In the genomic region with DNA sequence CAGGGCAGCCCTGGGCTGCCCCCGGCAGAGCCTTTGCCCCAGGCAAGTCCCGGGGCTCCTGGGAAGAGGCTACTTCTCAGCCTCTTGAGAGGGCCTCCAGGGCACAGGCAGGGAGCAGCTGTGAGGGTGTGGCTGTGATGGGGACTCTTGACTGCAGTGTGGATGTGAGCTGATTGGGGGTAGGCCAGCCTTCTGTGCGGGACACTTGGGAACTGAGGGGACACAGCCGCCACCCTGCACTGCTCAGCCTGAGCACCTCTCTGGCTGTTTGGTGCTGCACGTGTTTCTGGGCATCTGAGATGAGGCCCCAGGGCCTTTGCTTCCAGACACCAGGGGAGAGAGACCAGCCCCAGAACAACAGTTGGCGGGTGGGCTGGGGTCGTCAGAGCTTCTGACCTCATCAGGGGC, we compare ENCODE assay signal across 8 cellular contexts.
DNase-seq lines count a peak whose midpoint lies in the region; ATAC-seq, FAIRE-seq and TF ChIP-seq lines count a peak whose summit lies in the region.

No MANE protein-coding gene starts in this region.

- peaks cover 96% of the 10 kb centered on the region for H3K79me2 ChIP-seq in GM23248 (ENCODE audit: insufficient read depth)

- H3K4me3 ChIP-seq in CD8-positive, alpha-beta T cell (ENCODE audit: low read depth, low read length) = peak overlapping the region; percentile 54
- H3K4me3 ChIP-seq in GM23248 (peak overlapping the region; percentile 44), right cardiac atrium (ENCODE audit: low read length) (no peak overlapping the region)

- H3K4me1 Mint-ChIP-seq in CD8-positive, alpha-beta T cell (ENCODE audit: low read depth) = peaks cover 76% of the 10 kb centered on the region
- peaks cover 47% of the 10 kb centered on the region for H3K4me1 Mint-ChIP-seq in WTC11

- H3K9me3 ChIP-seq in CD8-positive, alpha-beta T cell (ENCODE audit: low read length) = no peaks in the 10 kb centered on the region
- H3K9me3 ChIP-seq in GM23248 (ENCODE audit: low read depth) (no peaks in the 10 kb centered on the region), right cardiac atrium (ENCODE audit: control insufficient read depth, low read length) (no peaks in the 10 kb centered on the region)

- intact Hi-C loops in CD8-positive, alpha-beta T cell (cut with DNase I, micrococcal nuclease) = loop anchor here (1.0 to 2.0 kb wide), 2 partner anchors 10 to 55 kb away; no protein-coding TSS in a partner anchor
- intact Hi-C loops in right cardiac atrium (cut with DNase I) = no loop called here

- peak overlapping the region; percentile 68 for H3K9ac ChIP-seq in GM23248

- H3K9me3 Mint-ChIP-seq in CD8-positive, alpha-beta T cell = no peaks in the 10 kb centered on the region
- no peaks in the 10 kb centered on the region for H3K9me3 Mint-ChIP-seq in WTC11

- POLR2A ChIA-PET in CD8-positive, alpha-beta T cell (lab: Charles Lee) = interaction anchor here (1.0 to 3.0 kb wide), 5 partner anchors 10 to 73 kb away, joined by 3 to 22 read pairs (median 11); no protein-coding TSS in a partner anchor
- POLR2A ChIA-PET in WTC11 (lab: Charles Lee) = no interaction called here

- CTCF ChIA-PET in CD8-positive, alpha-beta T cell (lab: Charles Lee) = interaction anchor here (1.1 kb wide), 1 partner anchor 26 kb away, joined by 3 read pairs; no protein-coding TSS in a partner anchor
- CTCF ChIA-PET in WTC11 (lab: Charles Lee) = interaction anchor here (2.5 kb wide), 1 partner anchor 92 kb away, joined by 11 read pairs; no protein-coding TSS in a partner anchor

- no peaks in the 10 kb centered on the region for H3K9me2 ChIP-seq in GM23248 (ENCODE audit: insufficient read depth)

- in situ Hi-C loops in GM23248 (cut with MboI) = no loop called here

- peaks cover 81% of the 10 kb centered on the region for H3K4me1 ChIP-seq in CD8-positive, alpha-beta T cell (ENCODE audit: insufficient read depth, low read length)
- peaks cover 51% of the 10 kb centered on the region for H3K4me1 ChIP-seq in GM23248 (ENCODE audit: insufficient read depth)
- peaks cover 51% of the 10 kb centered on the region for H3K4me1 ChIP-seq in right cardiac atrium (ENCODE audit: control insufficient read depth, insufficient read depth, low read length)

- peak overlapping the region; percentile 80 for H3K4me3 Mint-ChIP-seq in CD8-positive, alpha-beta T cell
- H3K4me3 Mint-ChIP-seq in WTC11 = no peak overlapping the region

- H3K27ac Mint-ChIP-seq in CD8-positive, alpha-beta T cell = peak overlapping the region; percentile 95
- peak overlapping the region; percentile 95 for H3K27ac Mint-ChIP-seq in WTC11

- peaks cover 16% of the 10 kb centered on the region for H3F3A ChIP-seq in GM23248 (ENCODE audit: insufficient read depth)

- peak overlapping the region; percentile 76 for H3K4me2 ChIP-seq in GM23248 (ENCODE audit: unreplicated experiment)

- H3K36me3 Mint-ChIP-seq in CD8-positive, alpha-beta T cell = peaks cover 5% of the 10 kb centered on the region
- no peaks in the 10 kb centered on the region for H3K36me3 Mint-ChIP-seq in WTC11

- no peaks in the 10 kb centered on the region for H3K36me3 ChIP-seq in CD8-positive, alpha-beta T cell (ENCODE audit: insufficient read depth, low read length)
- no peaks in the 10 kb centered on the region for H3K36me3 ChIP-seq in GM23248 (ENCODE audit: low read depth)

- H4K20me1 ChIP-seq in GM23248 (ENCODE audit: insufficient read depth) = no peaks in the 10 kb centered on the region

- no peak for TF ChIP-seq CTCF in CD8-positive, alpha-beta T cell (IDR thresholded peaks at IDR 0.05)
- no peak for TF ChIP-seq CTCF in WTC11 (IDR thresholded peaks at IDR 0.05)

- 26 to 28% methylated on average over 7 of the region's 7 CpGs for WGBS in GM23248 (ENCODE audit: low coverage in 1 of 2, low lambda C conversion rate in 2 of 2, missing lambda C conversion rate in 2 of 2), 2 experiments
- 27% methylated on average over 7 of the region's 7 CpGs for WGBS in right cardiac atrium

- peak overlapping the region; percentile 60 for H3K27ac ChIP-seq in CD8-positive, alpha-beta T cell (ENCODE audit: low read depth, low read length)
- H3K27ac ChIP-seq in GM23248 = peak overlapping the region; percentile 63
- H3K27ac ChIP-seq in right cardiac atrium (ENCODE audit: low read length) = peak overlapping the region; percentile 53

- DNase-seq in CD8-positive, alpha-beta T cell = no peak
- DNase-seq in GM23248 (no peak), WTC11 (ENCODE audit: low spot score) (no peak), right cardiac atrium (peak in 2 of 3 donors; percentile 52 to 60), urothelium cell line (ENCODE audit: low spot score) (peak; percentile 12), frontal cortex (ENCODE audit: low spot score in 2 of 2) (no peak), DMS153 (lab: John Stamatoyannopoulos, UW) (no peak), kidney tubule cell (ENCODE audit: low spot score) (no peak)

- FAIRE-seq in urothelium cell line (lab: Jason Lieb, UNC) = no peak
- no peak for FAIRE-seq in frontal cortex (lab: Jason Lieb, UNC)

- H2AFZ ChIP-seq in GM23248 = no peak overlapping the region

- ATAC-seq in CD8-positive, alpha-beta T cell = peak; percentile 32
- no peak for ATAC-seq in WTC11
- peak; percentile 1 to 17 for ATAC-seq in right cardiac atrium

- no peaks in the 10 kb centered on the region for H3K27me3 ChIP-seq in CD8-positive, alpha-beta T cell (ENCODE audit: insufficient read depth, low read length)
- H3K27me3 ChIP-seq in GM23248 (replicated peaks; ENCODE audit: insufficient read depth) = no peaks in the 10 kb centered on the region
- H3K27me3 ChIP-seq in right cardiac atrium (ENCODE audit: control insufficient read depth, insufficient read depth) = no peaks in the 10 kb centered on the region

- no peaks in the 10 kb centered on the region for H3K27me3 Mint-ChIP-seq in CD8-positive, alpha-beta T cell (ENCODE audit: low read depth)
- H3K27me3 Mint-ChIP-seq in WTC11 (ENCODE audit: low read depth) = no peaks in the 10 kb centered on the region

TF ChIP-seq in WTC11, 78 proteins besides CTCF, POLR2A, EP300 and RAD21 (continues in another document):
- TF ChIP-seq, protein P1, sequence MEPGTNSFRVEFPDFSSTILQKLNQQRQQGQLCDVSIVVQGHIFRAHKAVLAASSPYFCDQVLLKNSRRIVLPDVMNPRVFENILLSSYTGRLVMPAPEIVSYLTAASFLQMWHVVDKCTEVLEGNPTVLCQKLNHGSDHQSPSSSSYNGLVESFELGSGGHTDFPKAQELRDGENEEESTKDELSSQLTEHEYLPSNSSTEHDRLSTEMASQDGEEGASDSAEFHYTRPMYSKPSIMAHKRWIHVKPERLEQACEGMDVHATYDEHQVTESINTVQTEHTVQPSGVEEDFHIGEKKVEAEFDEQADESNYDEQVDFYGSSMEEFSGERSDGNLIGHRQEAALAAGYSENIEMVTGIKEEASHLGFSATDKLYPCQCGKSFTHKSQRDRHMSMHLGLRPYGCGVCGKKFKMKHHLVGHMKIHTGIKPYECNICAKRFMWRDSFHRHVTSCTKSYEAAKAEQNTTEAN (CRISPR knock-in tag; IDR thresholded peaks at IDR 0.05) = no peak
- TF ChIP-seq, protein P2, sequence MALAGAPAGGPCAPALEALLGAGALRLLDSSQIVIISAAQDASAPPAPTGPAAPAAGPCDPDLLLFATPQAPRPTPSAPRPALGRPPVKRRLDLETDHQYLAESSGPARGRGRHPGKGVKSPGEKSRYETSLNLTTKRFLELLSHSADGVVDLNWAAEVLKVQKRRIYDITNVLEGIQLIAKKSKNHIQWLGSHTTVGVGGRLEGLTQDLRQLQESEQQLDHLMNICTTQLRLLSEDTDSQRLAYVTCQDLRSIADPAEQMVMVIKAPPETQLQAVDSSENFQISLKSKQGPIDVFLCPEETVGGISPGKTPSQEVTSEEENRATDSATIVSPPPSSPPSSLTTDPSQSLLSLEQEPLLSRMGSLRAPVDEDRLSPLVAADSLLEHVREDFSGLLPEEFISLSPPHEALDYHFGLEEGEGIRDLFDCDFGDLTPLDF (CRISPR knock-in tag; IDR thresholded peaks at IDR 0.05) = no peak
- no peak for TF ChIP-seq ZNF219 (CRISPR knock-in tag; IDR thresholded peaks at IDR 0.05; ENCODE audit: borderline replicate concordance)
- TF ChIP-seq, protein P3, sequence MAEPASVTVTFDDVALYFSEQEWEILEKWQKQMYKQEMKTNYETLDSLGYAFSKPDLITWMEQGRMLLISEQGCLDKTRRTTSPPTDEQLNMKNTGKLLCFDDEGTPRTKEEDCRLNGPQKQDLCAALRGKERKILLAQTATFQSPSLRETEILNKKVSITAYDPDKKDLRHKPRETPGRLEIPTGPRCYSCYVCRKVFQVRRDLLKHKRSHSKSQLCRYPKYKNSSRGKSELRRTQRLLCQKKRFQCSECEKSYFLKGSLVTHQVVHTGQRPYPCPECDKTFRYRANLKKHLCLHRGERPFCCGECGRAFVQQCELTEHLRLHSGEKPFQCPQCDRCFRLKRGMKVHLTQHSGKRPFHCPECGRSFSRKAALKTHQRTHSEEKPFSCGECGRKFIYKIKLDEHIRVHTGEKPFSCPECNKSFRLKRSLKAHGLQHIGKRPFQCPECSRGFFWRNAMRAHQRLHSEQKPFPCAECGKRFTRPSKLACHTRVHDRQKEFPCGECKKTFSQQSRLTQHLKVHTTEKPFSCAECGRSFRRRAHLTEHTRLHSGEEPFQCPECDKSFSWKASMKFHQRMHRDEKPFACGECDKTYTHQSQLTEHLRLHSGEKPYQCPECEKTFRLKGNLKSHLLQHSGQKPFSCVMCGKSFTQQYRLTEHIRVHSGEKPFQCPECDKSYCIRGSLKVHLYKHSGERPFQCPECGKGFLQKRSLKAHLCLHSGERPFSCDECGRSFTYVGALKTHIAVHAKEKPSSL (CRISPR knock-in tag; conservative IDR thresholded peaks at IDR 0.05) = no peak
- TF ChIP-seq RELA (CRISPR knock-in tag; IDR thresholded peaks at IDR 0.05; ENCODE audit: borderline replicate concordance) = no peak
- no peak for TF ChIP-seq ZBTB21 (CRISPR knock-in tag; IDR thresholded peaks at IDR 0.05; ENCODE audit: borderline replicate concordance)
- TF ChIP-seq NFATC4 (CRISPR knock-in tag; IDR thresholded peaks at IDR 0.05) = no peak
- TF ChIP-seq HMGA2 (CRISPR knock-in tag; IDR thresholded peaks at IDR 0.05) = no peak
- TF ChIP-seq, protein P4, sequence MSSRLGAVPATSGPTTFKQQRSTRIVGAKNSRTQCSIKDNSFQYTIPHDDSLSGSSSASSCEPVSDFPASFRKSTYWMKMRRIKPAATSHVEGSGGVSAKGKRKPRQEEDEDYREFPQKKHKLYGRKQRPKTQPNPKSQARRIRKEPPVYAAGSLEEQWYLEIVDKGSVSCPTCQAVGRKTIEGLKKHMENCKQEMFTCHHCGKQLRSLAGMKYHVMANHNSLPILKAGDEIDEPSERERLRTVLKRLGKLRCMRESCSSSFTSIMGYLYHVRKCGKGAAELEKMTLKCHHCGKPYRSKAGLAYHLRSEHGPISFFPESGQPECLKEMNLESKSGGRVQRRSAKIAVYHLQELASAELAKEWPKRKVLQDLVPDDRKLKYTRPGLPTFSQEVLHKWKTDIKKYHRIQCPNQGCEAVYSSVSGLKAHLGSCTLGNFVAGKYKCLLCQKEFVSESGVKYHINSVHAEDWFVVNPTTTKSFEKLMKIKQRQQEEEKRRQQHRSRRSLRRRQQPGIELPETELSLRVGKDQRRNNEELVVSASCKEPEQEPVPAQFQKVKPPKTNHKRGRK (CRISPR knock-in tag; IDR thresholded peaks at IDR 0.05; ENCODE audit: borderline replicate concordance) = no peak

Comparison
In these comparisons a context has a peak if more than half of its experiments do, and no peak if none do; other contexts are left out.
1. DNase-seq: peak in right cardiac atrium (2 of 3) and urothelium cell line (single experiment); none in CD8-positive, alpha-beta T cell (0 of 7), GM23248 (single experiment), WTC11 (single experiment), frontal cortex (0 of 2), DMS153 (single experiment) and kidney tubule cell (single experiment).
2. intact Hi-C loops: an anchor here in CD8-positive, alpha-beta T cell (1.0 to 2.0 kb wide); none called in right cardiac atrium.
3. Peak in every context shown above with its lines, with median percentiles within 50 percentile points of each other: H3K27ac ChIP-seq.